ENCODE assay signal across 8 cellular contexts in genomic region chr20:49909499-49910339, GRCh38. TPM values are rescaled to one million over a fixed set of nuclear protein-coding genes. Genes with fewer than 3 reads are reported as not detected.
DNase-seq lines count a peak whose midpoint lies in the region; ATAC-seq and TF ChIP-seq lines count a peak whose summit lies in the region.

No MANE protein-coding gene starts in this region.

- H3K4me1 Mint-ChIP-seq in progenitor cell of endocrine pancreas (ENCODE audit: low read depth), result peaks cover 13% of the 10 kb centered on the region
- peaks cover 9 to 25% of the 10 kb centered on the region in 2 donors for H3K4me1 Mint-ChIP-seq in natural killer cell treated with Interleukin-12 subunit alpha and Interleukin-12 subunit beta and Interleukin-15 and Interleukin-18, amount 100 ng/mL, for 72 hours (ENCODE audit: low read depth in 2 of 2)

- TF ChIP-seq CTCF in GM12873 (IDR thresholded peaks at IDR 0.05; ENCODE audit: insufficient read depth, low read depth, low read length, missing control alignments), result peak; percentile 19
- TF ChIP-seq CTCF in RWPE2 (IDR thresholded peaks at IDR 0.05; ENCODE audit: poor library complexity, severe bottlenecking), result peak; percentile 17
- TF ChIP-seq CTCF in progenitor cell of endocrine pancreas (IDR thresholded peaks at IDR 0.05; ENCODE audit: unreplicated experiment), result peak; percentile 45

- no peaks in the 10 kb centered on the region for H3K27me3 Mint-ChIP-seq in progenitor cell of endocrine pancreas
- no peaks in the 10 kb centered on the region for H3K27me3 Mint-ChIP-seq in natural killer cell treated with Interleukin-12 subunit alpha and Interleukin-12 subunit beta and Interleukin-15 and Interleukin-18, amount 100 ng/mL, for 72 hours

- peak overlapping the region; percentile 46 for H3K27ac Mint-ChIP-seq in progenitor cell of endocrine pancreas
- H3K27ac Mint-ChIP-seq in natural killer cell treated with Interleukin-12 subunit alpha and Interleukin-12 subunit beta and Interleukin-15 and Interleukin-18, amount 100 ng/mL, for 72 hours, result no peak overlapping the region

- no peaks in the 10 kb centered on the region for H3K4me1 ChIP-seq in RWPE2 (ENCODE audit: insufficient read depth, poor library complexity, severe bottlenecking)

- no peak overlapping the region for H3K27ac ChIP-seq in RWPE2 (ENCODE audit: poor library complexity, severe bottlenecking)

- H3K27me3 ChIP-seq in RWPE2 (ENCODE audit: insufficient read depth, poor library complexity, severe bottlenecking), result no peaks in the 10 kb centered on the region

- H3K36me3 ChIP-seq in RWPE2 (ENCODE audit: low read depth), result peaks cover 67% of the 10 kb centered on the region

- H3K9me3 Mint-ChIP-seq in progenitor cell of endocrine pancreas (ENCODE audit: low read depth), result no peaks in the 10 kb centered on the region
- no peaks in the 10 kb centered on the region for H3K9me3 Mint-ChIP-seq in natural killer cell treated with Interleukin-12 subunit alpha and Interleukin-12 subunit beta and Interleukin-15 and Interleukin-18, amount 100 ng/mL, for 72 hours

- no peak overlapping the region for H3K4me3 ChIP-seq in RWPE2 (ENCODE audit: severe bottlenecking)

- H3K36me3 Mint-ChIP-seq in progenitor cell of endocrine pancreas (ENCODE audit: insufficient read depth), result peaks cover 8% of the 10 kb centered on the region
- peaks cover 7% of the 10 kb centered on the region for H3K36me3 Mint-ChIP-seq in natural killer cell treated with Interleukin-12 subunit alpha and Interleukin-12 subunit beta and Interleukin-15 and Interleukin-18, amount 100 ng/mL, for 72 hours

- H3K9me3 ChIP-seq in RWPE2 (ENCODE audit: severe bottlenecking), result no peaks in the 10 kb centered on the region

- no peak overlapping the region for H3K4me3 Mint-ChIP-seq in progenitor cell of endocrine pancreas (ENCODE audit: low read depth)
- H3K4me3 Mint-ChIP-seq in natural killer cell treated with Interleukin-12 subunit alpha and Interleukin-12 subunit beta and Interleukin-15 and Interleukin-18, amount 100 ng/mL, for 72 hours, result no peak overlapping the region

- no peak for DNase-seq in RWPE2 (ENCODE audit: low spot score)
- peak; percentile 73 for DNase-seq in globus pallidus (ENCODE audit: low spot score)
- no peak for DNase-seq in progenitor cell of endocrine pancreas (ENCODE audit: low spot score, unreplicated experiment)
- no peak for DNase-seq in GF-D8 (lab: John Stamatoyannopoulos, UW)
- no peak for DNase-seq in natural killer cell treated with Interleukin-12 subunit alpha and Interleukin-12 subunit beta and Interleukin-15 and Interleukin-18, amount 100 ng/mL, for 72 hours (ENCODE audit: low spot score)
- DNase-seq in NCI-H1105 treated with DMSO at 0.1 percent for 48 hours (lab: John Stamatoyannopoulos, UW), result no peak

- no peak for ATAC-seq in RWPE2 (ENCODE audit: low read depth)
- ATAC-seq in HG02588 (IDR thresholded peaks at IDR 0.05; ENCODE audit: unreplicated experiment), result no peak
- ATAC-seq in natural killer cell treated with Interleukin-12 subunit alpha and Interleukin-12 subunit beta and Interleukin-15 and Interleukin-18, amount 100 ng/mL, for 72 hours, result no peak

RNA-seq across cellular contexts. Expression of gene SPATA2, which starts 5.6 kb away (rescaled TPM):
- total RNA-seq in progenitor cell of endocrine pancreas, result 9.5 and 10.2 TPM in 2 replicates
- 10 to 100 TPM; 10.1 to 12.0 TPM for total RNA-seq in natural killer cell treated with Interleukin-12 subunit alpha and Interleukin-12 subunit beta and Interleukin-15 and Interleukin-18, amount 100 ng/mL, for 72 hours

RNA-seq across cellular contexts. Expression of gene RNF114, which starts 26.5 kb away (rescaled TPM):
- 56.6 and 62.3 TPM in 2 replicates for total RNA-seq in progenitor cell of endocrine pancreas
- 10 to 100 TPM; 69.9 to 79.3 TPM for total RNA-seq in natural killer cell treated with Interleukin-12 subunit alpha and Interleukin-12 subunit beta and Interleukin-15 and Interleukin-18, amount 100 ng/mL, for 72 hours
